Comparison of ENCODE assay signal across 23 cellular contexts in the genomic region with DNA sequence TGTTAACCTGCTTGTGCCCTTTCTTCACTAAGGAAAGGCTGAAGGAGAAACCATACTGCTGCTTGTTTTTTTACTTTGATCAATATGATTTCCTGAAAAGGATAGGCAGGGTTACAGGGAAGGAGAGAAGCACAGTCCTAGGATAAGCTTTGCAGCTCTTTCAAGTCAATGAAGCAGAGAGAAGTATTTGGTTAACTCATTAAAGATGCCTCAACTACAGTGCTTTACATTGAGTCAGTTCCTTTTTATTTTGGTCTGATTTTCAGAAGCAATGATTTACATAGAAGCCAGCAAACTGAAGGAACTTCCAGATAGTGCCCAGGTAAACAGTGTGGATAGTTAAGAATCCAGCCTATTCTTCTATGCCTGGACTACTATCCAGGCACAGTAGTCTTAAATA.
DNase-seq lines count a peak whose midpoint lies in the region; ATAC-seq, FAIRE-seq and TF ChIP-seq lines count a peak whose summit lies in the region.
"Had no signal": no experiment of that assay in that cellular context is flagged by ENCODE, and none has a peak within 500 bp of the region (broad histone marks: within the 10 kb centered on the region; RNA-seq: fewer than 3 reads in every experiment).

No MANE protein-coding gene starts in this region.

- no peak for TF ChIP-seq RAD21 in A549 (conservative IDR thresholded peaks at IDR 0.05 in 1 of 2, IDR thresholded peaks at IDR 0.05 in 1 of 2)

- H3K4me3 Mint-ChIP-seq in chondrocyte (ENCODE audit: unreplicated experiment) (no peak overlapping the region), progenitor cell of endocrine pancreas (ENCODE audit: low read depth) (no peak overlapping the region)
- H3K4me3 Mint-ChIP-seq: CD8-positive, alpha-beta T cell had no signal

- no peak overlapping the region for H3K27ac ChIP-seq in A549
- no peak overlapping the region for H3K27ac ChIP-seq in RWPE1
- H3K27ac ChIP-seq: HL-60, Peyer's patch had no signal

- TF ChIP-seq EP300 in A549 (IDR thresholded peaks at IDR 0.05): no peak

- DNase-seq in A549 (ENCODE audit: low read depth in 1 of 2, low spot score in 1 of 2) (no peak), Caki2 (ENCODE audit: low read depth) (peak; percentile 8), chondrocyte (ENCODE audit: low spot score) (no peak), progenitor cell of endocrine pancreas (ENCODE audit: low spot score, unreplicated experiment) (no peak), GM10248 (ENCODE audit: extremely low spot score) (no peak), RWPE1 (ENCODE audit: low spot score) (no peak), GM13976 (ENCODE audit: low spot score) (no peak)
- DNase-seq: C1 segment of cervical spinal cord; Caco-2; CD8-positive, alpha-beta T cell; DMS79 treated with DMSO at 0.1 percent for 48 hours; HCEC 1CT; NCI-H1092; NCI-H1417 treated with DMSO at 0.1 percent for 48 hours; NCI-H1694 treated with DMSO at 0.1 percent for 48 hours; NCI-H2081; NCI-H2227 treated with DMSO at 0.1 percent for 48 hours; NCI-H526 treated with DMSO at 0.1 percent for 48 hours; Peyer's patch had no signal

- in situ Hi-C loops in Caki2 (cut with HindIII; ENCODE audit: low pct_unique_long_range_greater_than_20kb, low sequenced_read_pairs): no loop called here
- in situ Hi-C loops in GM13976 (cut with MboI; ENCODE audit: low sequenced_read_pairs, unreplicated experiment): no loop called here

- FAIRE-seq in A549 (lab: Jason Lieb, UNC): peak; percentile 13
- FAIRE-seq: A204.1, H1 had no signal

- no peaks in the 10 kb centered on the region for H3K9me3 ChIP-seq in A549

- ATAC-seq in A549: no peak
- ATAC-seq: CD8-positive, alpha-beta T cell; SK-N-SH treated with all-trans-retinoic acid at 6 μM for 48 hours had no signal

- POLR2A ChIA-PET in A549 (lab: Yijun Ruan, JAX): no interaction called here
- POLR2A ChIA-PET in GM10248 (lab: Yijun Ruan, JAX): no interaction called here
- POLR2A ChIA-PET in RWPE1 (lab: Yijun Ruan, JAX; ENCODE audit: low non-redundant PET): no interaction called here

- no peak overlapping the region for H3K4me2 ChIP-seq in A549

- H3K27ac Mint-ChIP-seq in chondrocyte (ENCODE audit: unreplicated experiment) (peak overlapping the region; percentile 6), progenitor cell of endocrine pancreas (peak overlapping the region; percentile 58)
- H3K27ac Mint-ChIP-seq: CD8-positive, alpha-beta T cell had no signal

- H3K4me3 ChIP-seq in A549: no peak overlapping the region
- H3K4me3 ChIP-seq: Peyer's patch had no signal

- no peaks in the 10 kb centered on the region for H3K27me3 Mint-ChIP-seq in chondrocyte (ENCODE audit: low read depth)
- no peaks in the 10 kb centered on the region for H3K27me3 Mint-ChIP-seq in progenitor cell of endocrine pancreas

- H3K9me3 Mint-ChIP-seq in chondrocyte (ENCODE audit: low read depth): peaks cover 13% of the 10 kb centered on the region
- H3K9me3 Mint-ChIP-seq in progenitor cell of endocrine pancreas (ENCODE audit: low read depth): peaks cover 20% of the 10 kb centered on the region

- no peaks in the 10 kb centered on the region for H3K4me1 ChIP-seq in A549
- H3K4me1 ChIP-seq: Caco-2 had no signal

- CTCF ChIA-PET in A549 (lab: Yijun Ruan, JAX) (interaction anchor here (1.2 to 1.3 kb wide), 2 partner anchors 9 to 11 kb away, joined by 3 to 5 read pairs; no protein-coding TSS in a partner anchor), GM10248 (lab: Yijun Ruan, JAX) (interaction anchor here (0.8 kb wide), 1 partner anchor 23 kb away, joined by 3 read pairs; no protein-coding TSS in a partner anchor), RWPE1 (lab: Yijun Ruan, JAX) (no interaction called here)

- H3K36me3 Mint-ChIP-seq in chondrocyte (ENCODE audit: low read depth): peaks cover 15% of the 10 kb centered on the region
- H3K36me3 Mint-ChIP-seq in progenitor cell of endocrine pancreas (ENCODE audit: insufficient read depth): peaks cover 26% of the 10 kb centered on the region

- TF ChIP-seq POLR2A in A549 (IDR thresholded peaks at IDR 0.05; ENCODE audit: low read length): no peak

- peaks cover 15% of the 10 kb centered on the region for H3K4me1 Mint-ChIP-seq in chondrocyte (ENCODE audit: low read depth)
- peaks cover 2% of the 10 kb centered on the region for H3K4me1 Mint-ChIP-seq in progenitor cell of endocrine pancreas (ENCODE audit: low read depth)

- TF ChIP-seq CTCF in A549 (IDR thresholded peaks at IDR 0.05) (no peak), chondrocyte (IDR thresholded peaks at IDR 0.05) (no peak), progenitor cell of endocrine pancreas (IDR thresholded peaks at IDR 0.05; ENCODE audit: unreplicated experiment) (no peak), GM10248 (IDR thresholded peaks at IDR 0.05; ENCODE audit: control extremely low read depth, extremely low read depth, low read depth, missing control alignments) (no peak), RWPE1 (conservative IDR thresholded peaks at IDR 0.05; ENCODE audit: low read depth) (no peak), GM13976 (IDR thresholded peaks at IDR 0.05; ENCODE audit: borderline replicate concordance, control extremely low read depth, extremely low read depth, insufficient read depth, missing control alignments) (no peak)

TF ChIP-seq in A549, 52 proteins besides CTCF, POLR2A, EP300 and RAD21:
- no peak for TF ChIP-seq JUN (IDR thresholded peaks at IDR 0.05)
- no peak for TF ChIP-seq ZC3H11A (IDR thresholded peaks at IDR 0.05)
- TF ChIP-seq, protein P1, sequence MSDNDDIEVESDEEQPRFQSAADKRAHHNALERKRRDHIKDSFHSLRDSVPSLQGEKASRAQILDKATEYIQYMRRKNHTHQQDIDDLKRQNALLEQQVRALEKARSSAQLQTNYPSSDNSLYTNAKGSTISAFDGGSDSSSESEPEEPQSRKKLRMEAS (IDR thresholded peaks at IDR 0.05): no peak
- TF ChIP-seq KDM5A (IDR thresholded peaks at IDR 0.05): no peak
- TF ChIP-seq JUNB (IDR thresholded peaks at IDR 0.05): no peak
